Comparison of ENCODE assay signal across 8 cellular contexts in the genomic region with DNA sequence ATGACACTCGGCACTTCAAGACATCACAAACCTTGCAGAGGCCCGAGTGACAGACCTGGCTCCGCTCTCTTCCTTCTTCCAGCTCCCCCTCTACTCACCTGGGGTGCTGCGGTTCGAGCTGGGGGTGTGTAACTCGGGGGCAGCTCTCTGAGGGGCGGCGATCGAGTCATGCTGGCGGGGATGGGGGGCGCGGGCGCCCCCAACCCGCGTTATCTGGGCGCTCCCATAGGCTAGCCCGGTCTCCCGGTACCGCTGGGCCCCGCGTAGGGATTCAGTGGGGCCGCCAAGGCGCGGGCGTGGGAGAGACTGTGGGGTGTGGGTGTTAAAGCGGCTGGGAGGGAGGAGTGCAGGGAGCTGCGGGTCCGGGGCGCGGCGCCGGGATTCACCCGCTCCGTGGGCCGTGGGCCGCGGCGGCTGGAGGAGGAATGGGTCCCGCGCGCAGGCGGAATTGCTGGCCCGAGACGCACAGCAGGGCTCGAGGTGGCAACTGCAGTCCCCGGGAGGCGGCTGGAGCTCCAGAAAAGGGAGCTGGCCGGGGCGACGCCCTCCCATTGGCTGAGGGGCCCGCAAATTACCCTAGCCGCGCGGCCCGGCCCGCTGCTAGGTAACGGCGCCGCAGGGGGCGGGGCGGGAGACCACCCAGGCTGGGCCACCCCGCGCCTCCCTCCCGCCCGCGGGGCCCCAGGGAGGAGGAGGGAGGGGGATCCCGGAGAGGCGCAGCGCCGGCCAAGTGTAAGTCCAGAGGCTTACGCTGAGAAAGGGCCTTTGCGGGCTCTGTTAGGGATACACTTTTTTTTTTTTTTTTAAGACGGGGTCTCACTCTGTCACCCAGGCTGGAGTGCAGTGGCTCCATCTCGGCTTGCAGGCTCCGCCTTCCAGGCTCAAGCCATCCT. TPM values are rescaled to one million over a fixed set of nuclear protein-coding genes. Genes with fewer than 3 reads are reported as not detected.
A peak's percentile ranks its signal among the peaks of the same experiment; 100 is the strongest.
DNase-seq lines count a peak whose midpoint lies in the region; ATAC-seq and TF ChIP-seq lines count a peak whose summit lies in the region.

A gene with protein sequence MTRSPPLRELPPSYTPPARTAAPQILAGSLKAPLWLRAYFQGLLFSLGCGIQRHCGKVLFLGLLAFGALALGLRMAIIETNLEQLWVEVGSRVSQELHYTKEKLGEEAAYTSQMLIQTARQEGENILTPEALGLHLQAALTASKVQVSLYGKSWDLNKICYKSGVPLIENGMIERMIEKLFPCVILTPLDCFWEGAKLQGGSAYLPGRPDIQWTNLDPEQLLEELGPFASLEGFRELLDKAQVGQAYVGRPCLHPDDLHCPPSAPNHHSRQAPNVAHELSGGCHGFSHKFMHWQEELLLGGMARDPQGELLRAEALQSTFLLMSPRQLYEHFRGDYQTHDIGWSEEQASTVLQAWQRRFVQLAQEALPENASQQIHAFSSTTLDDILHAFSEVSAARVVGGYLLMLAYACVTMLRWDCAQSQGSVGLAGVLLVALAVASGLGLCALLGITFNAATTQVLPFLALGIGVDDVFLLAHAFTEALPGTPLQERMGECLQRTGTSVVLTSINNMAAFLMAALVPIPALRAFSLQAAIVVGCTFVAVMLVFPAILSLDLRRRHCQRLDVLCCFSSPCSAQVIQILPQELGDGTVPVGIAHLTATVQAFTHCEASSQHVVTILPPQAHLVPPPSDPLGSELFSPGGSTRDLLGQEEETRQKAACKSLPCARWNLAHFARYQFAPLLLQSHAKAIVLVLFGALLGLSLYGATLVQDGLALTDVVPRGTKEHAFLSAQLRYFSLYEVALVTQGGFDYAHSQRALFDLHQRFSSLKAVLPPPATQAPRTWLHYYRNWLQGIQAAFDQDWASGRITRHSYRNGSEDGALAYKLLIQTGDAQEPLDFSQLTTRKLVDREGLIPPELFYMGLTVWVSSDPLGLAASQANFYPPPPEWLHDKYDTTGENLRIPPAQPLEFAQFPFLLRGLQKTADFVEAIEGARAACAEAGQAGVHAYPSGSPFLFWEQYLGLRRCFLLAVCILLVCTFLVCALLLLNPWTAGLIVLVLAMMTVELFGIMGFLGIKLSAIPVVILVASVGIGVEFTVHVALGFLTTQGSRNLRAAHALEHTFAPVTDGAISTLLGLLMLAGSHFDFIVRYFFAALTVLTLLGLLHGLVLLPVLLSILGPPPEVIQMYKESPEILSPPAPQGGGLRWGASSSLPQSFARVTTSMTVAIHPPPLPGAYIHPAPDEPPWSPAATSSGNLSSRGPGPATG (minus strand): TSS at position 491 of the 893 bp plus-strand sequence. CDS start 321 bp downstream, at position 170.

- H3K9ac ChIP-seq in SU-DHL-6 (ENCODE audit: low read length) (no peak within 1 kb of the TSS), duodenal mucosa (ENCODE audit: low read depth in 1 of 2, low read length in 2 of 2) (peak within 1 kb of the TSS in 1 of 2 donors; percentile 59)

- H3K27me3 ChIP-seq in SU-DHL-6 (ENCODE audit: low read length) (no peaks in the 10 kb centered on the region), duodenal mucosa (ENCODE audit: control insufficient read depth in 1 of 2, insufficient read depth in 2 of 2, low read length in 2 of 2) (no peaks in the 10 kb centered on the region), left lung (peaks cover 0 to 24% of the 10 kb centered on the region in 2 donors), stomach (peaks cover 0 to 13% (median 8%) of the 10 kb centered on the region in 3 donors)

- no peaks in the 10 kb centered on the region for H4K20me1 ChIP-seq in SU-DHL-6 (ENCODE audit: low read depth, low read length)

- H3K27ac ChIP-seq in SU-DHL-6 (ENCODE audit: low read depth, low read length) (no peak within 1 kb of the TSS), duodenal mucosa (ENCODE audit: low read depth, low read length) (no peak within 1 kb of the TSS), left lung (no peak within 1 kb of the TSS), stomach (peak within 1 kb of the TSS in 3 of 5 donors; percentile 36 to 82 (median 49))

- intact Hi-C loops in left lung (cut with DNase I) = no loop called here
- intact Hi-C loops in stomach (cut with DNase I; ENCODE audit: low total_unique reads) = no loop called here

- peak; percentile 57 for DNase-seq in DMS79 treated with DMSO at 0.1 percent for 48 hours (lab: John Stamatoyannopoulos, UW)
- peak; percentile 60 to 62 for DNase-seq in Kasumi-1 (lab: John Stamatoyannopoulos, UW)
- DNase-seq in left lung = peak in 1 of 2 donors; percentile 86
- DNase-seq in stomach = peak; percentile 53

- ATAC-seq in left lung = peak; percentile 90
- ATAC-seq in GM21360 (IDR thresholded peaks at IDR 0.05; ENCODE audit: unreplicated experiment) = no peak
- no peak for ATAC-seq in GM18909 (IDR thresholded peaks at IDR 0.05; ENCODE audit: poor library complexity, unreplicated experiment)

- TF ChIP-seq EP300 in stomach (IDR thresholded peaks at IDR 0.05) = no peak

- no peaks in the 10 kb centered on the region for H3K9me2 ChIP-seq in SU-DHL-6 (replicated peaks; ENCODE audit: insufficient read depth, low read length)

- TF ChIP-seq POLR2A in stomach (IDR thresholded peaks at IDR 0.05) = no peak

- no peaks in the 10 kb centered on the region for H3K4me1 ChIP-seq in duodenal mucosa (ENCODE audit: control insufficient read depth in 1 of 2, insufficient read depth in 2 of 2, low read length in 2 of 2)
- H3K4me1 ChIP-seq in left lung = peaks cover 4 to 10% of the 10 kb centered on the region in 2 donors
- H3K4me1 ChIP-seq in stomach = peaks cover 0 to 23% (median 14%) of the 10 kb centered on the region in 4 donors

- H3K79me2 ChIP-seq in SU-DHL-6 (ENCODE audit: insufficient read depth, low read length) = no peaks in the 10 kb centered on the region

- 0 to 3% (median 2%) methylated on average over 25 to 75 of the region's 75 CpGs for WGBS in stomach, 5 donors

- no peak within 1 kb of the TSS for H3K4me3 ChIP-seq in SU-DHL-6 (ENCODE audit: insufficient read depth, low read length, poor library complexity, severe bottlenecking)
- peak within 1 kb of the TSS; percentile 49 to 60 for H3K4me3 ChIP-seq in duodenal mucosa (ENCODE audit: low read depth in 1 of 2, low read length in 2 of 2)
- H3K4me3 ChIP-seq in left lung = peak within 1 kb of the TSS; percentile 32 to 34
- peak within 1 kb of the TSS; percentile 49 to 62 (median 57) for H3K4me3 ChIP-seq in stomach

- H2AFZ ChIP-seq in SU-DHL-6 (ENCODE audit: low read depth, low read length, severe bottlenecking) = no peak within 1 kb of the TSS

- TF ChIP-seq CTCF in SU-DHL-6 (IDR thresholded peaks at IDR 0.05; ENCODE audit: insufficient read depth, low read length, poor library complexity, severe bottlenecking) = no peak
- TF ChIP-seq CTCF in left lung (IDR thresholded peaks at IDR 0.05) = no peak
- no peak for TF ChIP-seq CTCF in stomach (IDR thresholded peaks at IDR 0.05)

- peak within 1 kb of the TSS; percentile 25 for H3K4me2 ChIP-seq in SU-DHL-6 (ENCODE audit: low read depth, low read length, poor library complexity, severe bottlenecking)

- H3K36me3 ChIP-seq in SU-DHL-6 (ENCODE audit: low read length) (no peaks in the 10 kb centered on the region), duodenal mucosa (ENCODE audit: control insufficient read depth in 1 of 2, insufficient read depth in 2 of 2, low read length in 2 of 2) (no peaks in the 10 kb centered on the region), left lung (no peaks in the 10 kb centered on the region), stomach (no peaks in the 10 kb centered on the region)

- H3F3A ChIP-seq in SU-DHL-6 (ENCODE audit: insufficient read depth) = no peaks in the 10 kb centered on the region

- H3K9me3 ChIP-seq in SU-DHL-6 (ENCODE audit: insufficient read depth, low read length) = no peaks in the 10 kb centered on the region
- no peaks in the 10 kb centered on the region for H3K9me3 ChIP-seq in duodenal mucosa (ENCODE audit: control insufficient read depth in 1 of 2, low read length in 2 of 2)
- no peaks in the 10 kb centered on the region for H3K9me3 ChIP-seq in left lung
- no peaks in the 10 kb centered on the region for H3K9me3 ChIP-seq in stomach

RNA-seq across cellular contexts. Expression of the gene that starts here (rescaled TPM):
- total RNA-seq in left lung (1 to 10 TPM; 1.0 to 1.1 TPM), stomach (1 to 10 TPM in 2 of 5 donors, under 1 TPM in 1, not detected in 2; under 0.01 to 2.3 (median 1.8) TPM)
- under 1 TPM; 0.19 to 0.50 (median 0.31) TPM for polyA plus RNA-seq in stomach

Comparison
In these comparisons a context has a peak if more than half of its experiments do, and no peak if none do; other contexts are left out.
1. H3K27ac ChIP-seq: peak in stomach (3 of 5); none in SU-DHL-6 (single experiment), duodenal mucosa (single experiment) and left lung (0 of 2).